In the genomic region with DNA sequence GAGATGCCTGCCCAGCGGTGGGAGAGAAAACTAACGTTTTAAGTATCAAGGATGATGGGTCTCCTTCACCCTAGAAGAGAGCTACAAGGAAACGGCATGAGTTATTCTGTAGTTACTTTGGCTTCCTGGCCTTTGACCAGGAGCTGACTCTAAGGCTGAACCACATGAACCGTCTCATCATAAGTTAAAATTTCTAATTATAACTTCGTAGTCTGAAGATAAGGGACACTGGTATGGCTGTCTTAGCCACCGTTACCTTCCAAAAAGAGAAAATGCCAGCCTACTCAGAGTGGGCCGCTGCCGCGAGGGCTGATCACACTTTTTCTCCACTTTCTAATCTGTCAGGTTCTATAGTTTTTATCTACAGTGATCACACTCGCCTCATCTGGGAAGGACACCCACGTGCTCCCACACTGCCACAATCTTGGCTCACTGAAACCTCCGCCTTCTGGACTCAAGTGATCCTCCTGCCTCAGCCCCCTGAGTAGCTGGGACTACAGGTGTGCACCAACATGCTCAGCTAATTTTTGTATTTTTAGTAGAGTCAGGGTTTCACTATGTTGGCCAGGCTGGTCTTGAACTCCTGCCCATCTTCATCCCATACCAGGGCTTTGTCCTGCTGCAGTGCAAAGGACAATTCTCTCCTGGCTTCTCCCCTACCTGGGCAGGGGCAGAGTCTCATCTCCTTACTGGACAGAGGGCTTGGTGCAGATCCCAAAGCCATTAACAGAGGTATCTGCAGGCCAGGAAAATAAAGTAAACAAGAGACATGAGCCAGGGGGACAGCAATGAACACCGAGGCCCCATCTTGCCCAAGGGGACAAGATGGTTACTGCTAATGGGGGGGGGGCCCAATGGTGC, we compare ENCODE assay signal across 20 cellular contexts.
DNase-seq lines count a peak whose midpoint lies in the region; ATAC-seq and TF ChIP-seq lines count a peak whose summit lies in the region.
"Had no signal": no experiment of that assay in that cellular context is flagged by ENCODE, and none has a peak within 500 bp of the region (broad histone marks: within the 10 kb centered on the region; RNA-seq: fewer than 3 reads in every experiment).

No MANE protein-coding gene starts in this region.

- no peaks in the 10 kb centered on the region for H3K4me1 Mint-ChIP-seq in MCF 10A (ENCODE audit: insufficient read depth, unreplicated experiment)
- H3K4me1 Mint-ChIP-seq in activated naive CD4-positive, alpha-beta T cell treated with anti-CD3 and anti-CD28 coated beads for 36 hours (ENCODE audit: low read depth), result peaks cover 18% of the 10 kb centered on the region
- H3K4me1 Mint-ChIP-seq: WTC11 had no signal

- no peaks in the 10 kb centered on the region for H3K27me3 Mint-ChIP-seq in MCF 10A (ENCODE audit: insufficient read depth, unreplicated experiment)
- H3K27me3 Mint-ChIP-seq in activated naive CD4-positive, alpha-beta T cell treated with anti-CD3 and anti-CD28 coated beads for 36 hours (ENCODE audit: low read depth), result no peaks in the 10 kb centered on the region
- H3K27me3 Mint-ChIP-seq: CD4-positive, CD25-positive, alpha-beta regulatory T cell had no signal

- H3K4me1 ChIP-seq in breast epithelium (no peaks in the 10 kb centered on the region), tibial artery (peaks cover 0 to 55% (median 14%) of the 10 kb centered on the region in 4 donors)
- H3K4me1 ChIP-seq: foreskin keratinocyte had no signal

- CTCF ChIA-PET in MCF 10A (lab: Yijun Ruan, JAX), result no interaction called here
- CTCF ChIA-PET in activated naive CD4-positive, alpha-beta T cell treated with anti-CD3 and anti-CD28 coated beads for 36 hours (lab: Charles Lee), result no interaction called here

- no peak for TF ChIP-seq POLR2A in breast epithelium (IDR thresholded peaks at IDR 0.05)

- POLR2A ChIA-PET in MCF 10A (lab: Yijun Ruan, JAX), result no interaction called here

- TF ChIP-seq CTCF in breast epithelium (IDR thresholded peaks at IDR 0.05) (no peak), MCF 10A (IDR thresholded peaks at IDR 0.05; ENCODE audit: unreplicated experiment) (no peak), dorsolateral prefrontal cortex (IDR thresholded peaks at IDR 0.05 in 54 of 56, conservative IDR thresholded peaks at IDR 0.05 in 2 of 56; ENCODE audit: low read depth in 1 of 56, partially characterized antibody in 56 of 56) (no peak), tibial artery (IDR thresholded peaks at IDR 0.05) (no peak)

- H3K4me3 ChIP-seq in breast epithelium (no peak overlapping the region), dorsolateral prefrontal cortex (no peak overlapping the region), tibial artery (no peak overlapping the region)
- H3K4me3 ChIP-seq: left lung, vagina had no signal

- intact Hi-C loops in breast epithelium (cut with DNase I; ENCODE audit: low total_unique reads) (no loop called here), MCF 10A (cut with micrococcal nuclease) (no loop called here), dorsolateral prefrontal cortex (cut with DNase I) (no loop called here), tibial artery (cut with DNase I; ENCODE audit: low total_unique reads) (no loop called here)
- intact Hi-C loops in activated naive CD4-positive, alpha-beta T cell treated with anti-CD3 and anti-CD28 coated beads for 36 hours (cut with micrococcal nuclease), result no loop called here

- ATAC-seq in left lobe of liver (peak; percentile 76), GM18861 (IDR thresholded peaks at IDR 0.05; ENCODE audit: unreplicated experiment) (no peak)
- ATAC-seq: activated CD8-positive, alpha-beta T cell treated with anti-CD3 and anti-CD28 coated beads, Interleukin-2, amount 10 ng/mL, durations not matched to agents 7 days and 5 days; foreskin keratinocyte; WTC11 had no signal

- H3K36me3 Mint-ChIP-seq in MCF 10A (ENCODE audit: insufficient read depth, unreplicated experiment), result no peaks in the 10 kb centered on the region
- H3K36me3 Mint-ChIP-seq in activated naive CD4-positive, alpha-beta T cell treated with anti-CD3 and anti-CD28 coated beads for 36 hours (ENCODE audit: low read depth), result peaks cover 10% of the 10 kb centered on the region
- H3K36me3 Mint-ChIP-seq: WTC11 had no signal

- no TSS peak for BruUV-seq in MCF 10A (replicated peaks; lab: Mats Ljungman, UMichigan)

- no peaks in the 10 kb centered on the region for H3K9me3 Mint-ChIP-seq in MCF 10A (ENCODE audit: unreplicated experiment)
- peaks cover 2% of the 10 kb centered on the region for H3K9me3 Mint-ChIP-seq in activated naive CD4-positive, alpha-beta T cell treated with anti-CD3 and anti-CD28 coated beads for 36 hours
- H3K9me3 Mint-ChIP-seq: CD4-positive, CD25-positive, alpha-beta regulatory T cell; T-helper 1 cell treated with Interleukin-12 subunit alpha and Interleukin-12 subunit beta and Interleukin-4 antibody, amounts not matched to agents 30 μg/mL and 1 μg/mL, for 36 hours had no signal

- no peak overlapping the region for H3K4me3 Mint-ChIP-seq in MCF 10A (ENCODE audit: unreplicated experiment)
- H3K4me3 Mint-ChIP-seq in activated naive CD4-positive, alpha-beta T cell treated with anti-CD3 and anti-CD28 coated beads for 36 hours, result no peak overlapping the region
- H3K4me3 Mint-ChIP-seq: activated CD8-positive, alpha-beta T cell treated with anti-CD3 and anti-CD28 coated beads, Interleukin-2, amount 10 ng/mL, durations not matched to agents 7 days and 5 days; CD4-positive, CD25-positive, alpha-beta regulatory T cell; T-helper 1 cell treated with Interleukin-12 subunit alpha and Interleukin-12 subunit beta and Interleukin-4 antibody, amounts not matched to agents 30 μg/mL and 1 μg/mL, for 36 hours; WTC11 had no signal

- DNase-seq in breast epithelium (ENCODE audit: low spot score in 2 of 2) (no peak), MCF 10A (ENCODE audit: unreplicated experiment) (no peak), dorsolateral prefrontal cortex (peak in 4 of 10 donors; percentile 20 to 53 (median 46)), left lobe of liver (ENCODE audit: low spot score) (peak; percentile 67), tibial artery (no peak), middle frontal gyrus (ENCODE audit: extremely low spot score, low spot score) (no peak)
- DNase-seq in activated naive CD4-positive, alpha-beta T cell treated with anti-CD3 and anti-CD28 coated beads for 36 hours, result no peak
- DNase-seq: activated CD8-positive, alpha-beta T cell treated with anti-CD3 and anti-CD28 coated beads, Interleukin-2, amount 10 ng/mL, durations not matched to agents 7 days and 5 days; amygdala; CD4-positive, CD25-positive, alpha-beta regulatory T cell; DND-41; foreskin keratinocyte; left lung; NCI-H146; SHP77 treated with DMSO at 0.1 percent for 48 hours; stimulated activated CD4-positive, alpha-beta T cell treated with anti-CD3 and anti-CD28 coated beads, Interleukin-12 subunit alpha, Interleukin-12 subunit beta, amount 100 ng/mL, for 4 hours had no signal

- H3K9me3 ChIP-seq in breast epithelium, result no peaks in the 10 kb centered on the region
- no peaks in the 10 kb centered on the region for H3K9me3 ChIP-seq in tibial artery
- H3K9me3 ChIP-seq: left lung, vagina had no signal

- H3K27me3 ChIP-seq in breast epithelium (no peaks in the 10 kb centered on the region), dorsolateral prefrontal cortex (no peaks in the 10 kb centered on the region), tibial artery (no peaks in the 10 kb centered on the region)
- H3K27me3 ChIP-seq: foreskin keratinocyte, left lung, vagina had no signal

- no peaks in the 10 kb centered on the region for H3K36me3 ChIP-seq in breast epithelium
- H3K36me3 ChIP-seq in tibial artery, result no peaks in the 10 kb centered on the region
- H3K36me3 ChIP-seq: left lung, vagina had no signal

- H3K27ac ChIP-seq in breast epithelium (peak overlapping the region; percentile 43 to 55), dorsolateral prefrontal cortex (peak overlapping the region in 41 of 59 donors; percentile 1 to 78 (median 50)), tibial artery (peak overlapping the region; percentile 61 to 68)
- H3K27ac ChIP-seq: foreskin keratinocyte, left lung, vagina had no signal

- no peak overlapping the region for H3K27ac Mint-ChIP-seq in MCF 10A (ENCODE audit: low read depth, unreplicated experiment)
- no peak overlapping the region for H3K27ac Mint-ChIP-seq in activated naive CD4-positive, alpha-beta T cell treated with anti-CD3 and anti-CD28 coated beads for 36 hours
- H3K27ac Mint-ChIP-seq: activated CD8-positive, alpha-beta T cell treated with anti-CD3 and anti-CD28 coated beads, Interleukin-2, amount 10 ng/mL, durations not matched to agents 7 days and 5 days; T-helper 1 cell treated with Interleukin-12 subunit alpha and Interleukin-12 subunit beta and Interleukin-4 antibody, amounts not matched to agents 30 μg/mL and 1 μg/mL, for 36 hours; WTC11 had no signal
